8 cellular contexts compared by ENCODE assay signal in genomic region chr15:96403932-96404331, GRCh38.
"Had no signal": no experiment of that assay in that cellular context is flagged by ENCODE, and none has a peak within 500 bp of the region (broad histone marks: within the 10 kb centered on the region; RNA-seq: fewer than 3 reads in every experiment).

No MANE protein-coding gene starts in this region.

- H3K4me3 ChIP-seq: GM12878 had no signal

- ATAC-seq: GM12878 had no signal

- FAIRE-seq: G401.6, GM12878, GM12891, GM12892, GM18507, GM19239 had no signal

- DNase-seq: GDM1, GF-D8 had no signal
